Comparison of ENCODE assay signal across 1 cellular context in the genomic region with DNA sequence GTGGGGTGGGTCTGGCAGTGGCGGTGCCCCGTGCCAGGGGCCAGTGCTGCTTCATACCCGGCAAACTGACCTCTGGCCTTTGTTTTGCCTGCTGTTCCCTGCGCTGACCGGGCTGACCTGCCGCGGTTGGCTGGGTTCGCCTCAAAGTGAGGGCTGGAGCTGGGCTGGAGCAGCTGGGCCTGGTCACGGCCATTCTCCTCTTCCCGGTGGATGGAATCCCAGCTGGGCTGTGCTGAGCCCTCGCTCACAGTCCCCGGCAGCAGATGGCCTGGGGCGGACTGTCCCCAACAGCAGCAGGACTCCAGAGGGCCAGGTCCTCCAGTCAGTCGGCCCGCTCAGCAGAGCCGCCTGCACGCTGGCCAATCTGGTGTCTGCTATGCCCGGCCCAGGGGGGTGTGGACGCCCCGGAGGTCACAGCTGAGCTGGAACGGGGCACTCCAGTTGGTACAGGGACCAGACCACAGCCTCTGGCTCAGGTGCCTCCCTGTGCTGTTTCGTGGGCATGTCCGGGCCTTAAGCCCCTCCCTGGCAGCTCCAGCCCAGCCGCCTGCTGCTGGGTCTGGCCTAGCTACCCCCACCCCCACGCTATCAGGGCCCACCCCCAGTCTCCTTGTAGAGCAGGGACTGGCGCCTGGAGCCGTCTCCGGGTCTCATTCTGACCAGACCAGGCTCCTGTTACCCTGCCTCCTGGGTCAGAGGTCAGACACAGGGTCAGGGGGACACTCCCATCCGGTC.
TF ChIP-seq lines count a peak whose summit lies in the region.

No MANE protein-coding gene starts in this region.

TF ChIP-seq in GM23338, 12 proteins besides CTCF, POLR2A, EP300 and RAD21 (continued from another document):
- TF ChIP-seq JUNB (IDR thresholded peaks at IDR 0.05; ENCODE audit: unreplicated experiment) (no peak), NANOG (IDR thresholded peaks at IDR 0.05; ENCODE audit: borderline replicate concordance) (no peak), STAT1 (IDR thresholded peaks at IDR 0.05; ENCODE audit: unreplicated experiment) (no peak), CREB1 (CRISPR knock-in tag; IDR thresholded peaks at IDR 0.05; ENCODE audit: low read depth) (no peak), EZH2 (IDR thresholded peaks at IDR 0.05; ENCODE audit: low read depth, unreplicated experiment) (no peak)
- TF ChIP-seq, protein P1, sequence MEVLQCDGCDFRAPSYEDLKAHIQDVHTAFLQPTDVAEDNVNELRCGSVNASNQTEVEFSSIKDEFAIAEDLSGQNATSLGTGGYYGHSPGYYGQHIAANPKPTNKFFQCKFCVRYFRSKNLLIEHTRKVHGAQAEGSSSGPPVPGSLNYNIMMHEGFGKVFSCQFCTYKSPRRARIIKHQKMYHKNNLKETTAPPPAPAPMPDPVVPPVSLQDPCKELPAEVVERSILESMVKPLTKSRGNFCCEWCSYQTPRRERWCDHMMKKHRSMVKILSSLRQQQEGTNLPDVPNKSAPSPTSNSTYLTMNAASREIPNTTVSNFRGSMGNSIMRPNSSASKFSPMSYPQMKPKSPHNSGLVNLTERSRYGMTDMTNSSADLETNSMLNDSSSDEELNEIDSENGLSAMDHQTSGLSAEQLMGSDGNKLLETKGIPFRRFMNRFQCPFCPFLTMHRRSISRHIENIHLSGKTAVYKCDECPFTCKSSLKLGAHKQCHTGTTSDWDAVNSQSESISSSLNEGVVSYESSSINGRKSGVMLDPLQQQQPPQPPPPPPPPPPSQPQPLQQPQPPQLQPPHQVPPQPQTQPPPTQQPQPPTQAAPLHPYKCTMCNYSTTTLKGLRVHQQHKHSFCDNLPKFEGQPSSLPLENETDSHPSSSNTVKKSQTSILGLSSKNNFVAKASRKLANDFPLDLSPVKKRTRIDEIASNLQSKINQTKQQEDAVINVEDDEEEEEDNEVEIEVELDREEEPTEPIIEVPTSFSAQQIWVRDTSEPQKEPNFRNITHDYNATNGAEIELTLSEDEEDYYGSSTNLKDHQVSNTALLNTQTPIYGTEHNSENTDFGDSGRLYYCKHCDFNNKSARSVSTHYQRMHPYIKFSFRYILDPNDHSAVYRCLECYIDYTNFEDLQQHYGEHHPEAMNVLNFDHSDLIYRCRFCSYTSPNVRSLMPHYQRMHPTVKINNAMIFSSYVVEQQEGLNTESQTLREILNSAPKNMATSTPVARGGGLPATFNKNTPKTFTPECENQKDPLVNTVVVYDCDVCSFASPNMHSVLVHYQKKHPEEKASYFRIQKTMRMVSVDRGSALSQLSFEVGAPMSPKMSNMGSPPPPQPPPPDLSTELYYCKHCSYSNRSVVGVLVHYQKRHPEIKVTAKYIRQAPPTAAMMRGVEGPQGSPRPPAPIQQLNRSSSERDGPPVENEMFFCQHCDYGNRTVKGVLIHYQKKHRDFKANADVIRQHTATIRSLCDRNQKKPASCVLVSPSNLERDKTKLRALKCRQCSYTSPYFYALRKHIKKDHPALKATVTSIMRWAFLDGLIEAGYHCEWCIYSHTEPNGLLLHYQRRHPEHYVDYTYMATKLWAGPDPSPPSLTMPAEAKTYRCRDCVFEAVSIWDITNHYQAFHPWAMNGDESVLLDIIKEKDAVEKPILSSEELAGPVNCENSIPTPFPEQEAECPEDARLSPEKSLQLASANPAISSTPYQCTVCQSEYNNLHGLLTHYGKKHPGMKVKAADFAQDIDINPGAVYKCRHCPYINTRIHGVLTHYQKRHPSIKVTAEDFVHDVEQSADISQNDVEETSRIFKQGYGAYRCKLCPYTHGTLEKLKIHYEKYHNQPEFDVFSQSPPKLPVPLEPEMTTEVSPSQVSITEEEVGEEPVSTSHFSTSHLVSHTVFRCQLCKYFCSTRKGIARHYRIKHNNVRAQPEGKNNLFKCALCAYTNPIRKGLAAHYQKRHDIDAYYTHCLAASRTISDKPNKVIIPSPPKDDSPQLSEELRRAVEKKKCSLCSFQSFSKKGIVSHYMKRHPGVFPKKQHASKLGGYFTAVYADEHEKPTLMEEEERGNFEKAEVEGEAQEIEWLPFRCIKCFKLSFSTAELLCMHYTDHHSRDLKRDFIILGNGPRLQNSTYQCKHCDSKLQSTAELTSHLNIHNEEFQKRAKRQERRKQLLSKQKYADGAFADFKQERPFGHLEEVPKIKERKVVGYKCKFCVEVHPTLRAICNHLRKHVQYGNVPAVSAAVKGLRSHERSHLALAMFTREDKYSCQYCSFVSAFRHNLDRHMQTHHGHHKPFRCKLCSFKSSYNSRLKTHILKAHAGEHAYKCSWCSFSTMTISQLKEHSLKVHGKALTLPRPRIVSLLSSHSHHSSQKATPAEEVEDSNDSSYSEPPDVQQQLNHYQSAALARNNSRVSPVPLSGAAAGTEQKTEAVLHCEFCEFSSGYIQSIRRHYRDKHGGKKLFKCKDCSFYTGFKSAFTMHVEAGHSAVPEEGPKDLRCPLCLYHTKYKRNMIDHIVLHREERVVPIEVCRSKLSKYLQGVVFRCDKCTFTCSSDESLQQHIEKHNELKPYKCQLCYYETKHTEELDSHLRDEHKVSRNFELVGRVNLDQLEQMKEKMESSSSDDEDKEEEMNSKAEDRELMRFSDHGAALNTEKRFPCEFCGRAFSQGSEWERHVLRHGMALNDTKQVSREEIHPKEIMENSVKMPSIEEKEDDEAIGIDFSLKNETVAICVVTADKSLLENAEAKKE (CRISPR knock-in tag; IDR thresholded peaks at IDR 0.05), result no peak
- TF ChIP-seq, protein P2, sequence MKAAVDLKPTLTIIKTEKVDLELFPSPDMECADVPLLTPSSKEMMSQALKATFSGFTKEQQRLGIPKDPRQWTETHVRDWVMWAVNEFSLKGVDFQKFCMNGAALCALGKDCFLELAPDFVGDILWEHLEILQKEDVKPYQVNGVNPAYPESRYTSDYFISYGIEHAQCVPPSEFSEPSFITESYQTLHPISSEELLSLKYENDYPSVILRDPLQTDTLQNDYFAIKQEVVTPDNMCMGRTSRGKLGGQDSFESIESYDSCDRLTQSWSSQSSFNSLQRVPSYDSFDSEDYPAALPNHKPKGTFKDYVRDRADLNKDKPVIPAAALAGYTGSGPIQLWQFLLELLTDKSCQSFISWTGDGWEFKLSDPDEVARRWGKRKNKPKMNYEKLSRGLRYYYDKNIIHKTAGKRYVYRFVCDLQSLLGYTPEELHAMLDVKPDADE (IDR thresholded peaks at IDR 0.05), result no peak
TF ChIP-seq in GM23338: peak in this region for 0.
